Comparison of ENCODE assay signal across 13 cellular contexts in the genomic region with DNA sequence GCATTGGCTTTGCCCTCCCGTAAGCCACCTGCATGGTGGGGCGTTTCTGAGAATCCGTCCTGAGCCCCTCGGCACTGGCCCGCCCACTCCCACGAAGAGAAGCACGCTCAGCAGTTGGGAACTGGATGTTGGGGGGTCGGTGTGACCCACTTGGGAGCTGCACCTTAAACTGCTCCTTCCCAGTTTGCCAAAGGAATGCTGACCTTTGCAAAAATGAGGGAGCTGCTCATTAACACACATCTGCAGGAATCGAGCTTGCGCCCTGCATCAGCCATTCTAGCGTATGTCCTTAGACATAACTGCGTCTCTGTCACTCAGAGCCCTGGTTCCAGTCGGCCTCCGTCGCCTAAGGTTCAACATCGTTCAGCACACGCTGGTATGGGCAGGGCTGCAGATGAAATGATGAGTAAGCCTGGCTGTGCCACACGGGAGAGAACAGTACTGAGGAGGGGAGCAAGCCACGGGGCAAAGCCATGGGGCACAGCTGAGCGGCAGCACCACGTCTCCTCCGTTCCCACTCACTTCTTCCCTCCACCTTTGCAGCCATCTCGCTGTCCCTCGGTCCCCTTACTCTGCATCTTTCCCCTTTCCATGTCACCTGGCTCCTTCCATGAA. TPM values are rescaled to one million over a fixed set of nuclear protein-coding genes. Genes with fewer than 3 reads are reported as not detected.
DNase-seq lines count a peak whose midpoint lies in the region; ATAC-seq, FAIRE-seq and TF ChIP-seq lines count a peak whose summit lies in the region.
"Had no signal": no experiment of that assay in that cellular context is flagged by ENCODE, and none has a peak within 500 bp of the region (broad histone marks: within the 10 kb centered on the region; RNA-seq: fewer than 3 reads in every experiment).

No MANE protein-coding gene starts in this region.

- peak overlapping the region; percentile 14 to 31 for H3K27ac ChIP-seq in tibial artery

- POLR2A ChIA-PET in activated CD8-positive, alpha-beta T cell treated with anti-CD3 and anti-CD28 coated beads for 36 hours (lab: Charles Lee): interaction anchor here (0.5 to 6.4 kb wide), 4 partner anchors 14 to 316 kb away, joined by 3 to 65 read pairs (median 3); no protein-coding TSS in a partner anchor
- POLR2A ChIA-PET in activated CD8-positive, alpha-beta T cell treated with anti-CD3 and anti-CD28 coated beads, Interleukin-2, amount 10 ng/mL, durations not matched to agents 7 days and 5 days (lab: Charles Lee): interaction anchor here (0.6 kb wide), 1 partner anchor 517 kb away, joined by 4 read pairs; the partner anchor contains the start of gene NTMT1
- POLR2A ChIA-PET in activated naive CD8-positive, alpha-beta T cell treated with anti-CD3 and anti-CD28 coated beads, Interleukin-2, amount 10 ng/mL, durations not matched to agents 7 days and 5 days (lab: Charles Lee): interaction anchor here (0.6 to 1.0 kb wide), 5 partner anchors 12 to 1589 kb away, joined by 3 to 6 read pairs (median 3); no protein-coding TSS in a partner anchor
- POLR2A ChIA-PET in naive thymus-derived CD8-positive, alpha-beta T cell (lab: Charles Lee): interaction anchor here (1.1 kb wide), 1 partner anchor 8 kb away, joined by 4 read pairs; no protein-coding TSS in a partner anchor

- TF ChIP-seq POLR2A in GM12892 (IDR thresholded peaks at IDR 0.05; ENCODE audit: low read depth, low read length): no peak

- peak overlapping the region; percentile 27 for H3K4me3 Mint-ChIP-seq in activated CD8-positive, alpha-beta T cell treated with anti-CD3 and anti-CD28 coated beads for 36 hours
- no peak overlapping the region for H3K4me3 Mint-ChIP-seq in activated CD8-positive, alpha-beta T cell treated with anti-CD3 and anti-CD28 coated beads, Interleukin-2, amount 10 ng/mL, durations not matched to agents 7 days and 5 days
- H3K4me3 Mint-ChIP-seq in activated naive CD8-positive, alpha-beta T cell treated with anti-CD3 and anti-CD28 coated beads, Interleukin-2, amount 10 ng/mL, durations not matched to agents 7 days and 5 days: peak overlapping the region; percentile 47
- peak overlapping the region in 9 of 10 donors; percentile 44 to 78 (median 61) for H3K4me3 Mint-ChIP-seq in naive thymus-derived CD8-positive, alpha-beta T cell
- H3K4me3 Mint-ChIP-seq: activated naive CD4-positive, alpha-beta T cell treated with anti-CD3 and anti-CD28 coated beads, Interleukin-2, amount 10 ng/mL, durations not matched to agents 7 days and 5 days had no signal

- H3K4me1 Mint-ChIP-seq in activated CD8-positive, alpha-beta T cell treated with anti-CD3 and anti-CD28 coated beads for 36 hours (ENCODE audit: low read depth): peaks cover 59% of the 10 kb centered on the region
- H3K4me1 Mint-ChIP-seq in activated CD8-positive, alpha-beta T cell treated with anti-CD3 and anti-CD28 coated beads, Interleukin-2, amount 10 ng/mL, durations not matched to agents 7 days and 5 days (ENCODE audit: low read depth): peaks cover 50% of the 10 kb centered on the region
- peaks cover 35% of the 10 kb centered on the region for H3K4me1 Mint-ChIP-seq in activated naive CD8-positive, alpha-beta T cell treated with anti-CD3 and anti-CD28 coated beads, Interleukin-2, amount 10 ng/mL, durations not matched to agents 7 days and 5 days
- H3K4me1 Mint-ChIP-seq in naive thymus-derived CD8-positive, alpha-beta T cell: peaks cover 22 to 53% (median 43%) of the 10 kb centered on the region in 4 donors

- no peaks in the 10 kb centered on the region for H3K36me3 ChIP-seq in tibial artery

- no peak for DNase-seq in activated CD8-positive, alpha-beta T cell treated with anti-CD3 and anti-CD28 coated beads for 36 hours
- DNase-seq in activated CD8-positive, alpha-beta T cell treated with anti-CD3 and anti-CD28 coated beads, Interleukin-2, amount 10 ng/mL, durations not matched to agents 7 days and 5 days: no peak
- DNase-seq in activated naive CD8-positive, alpha-beta T cell treated with anti-CD3 and anti-CD28 coated beads, Interleukin-2, amount 10 ng/mL, durations not matched to agents 7 days and 5 days: no peak
- DNase-seq in naive thymus-derived CD8-positive, alpha-beta T cell: no peak
- DNase-seq in tibial artery (no peak), inferior parietal cortex (ENCODE audit: extremely low spot score) (no peak), GM12892 (ENCODE audit: insufficient read length) (no peak), DMS153 (lab: John Stamatoyannopoulos, UW) (no peak)
- DNase-seq: activated naive CD4-positive, alpha-beta T cell treated with anti-CD3 and anti-CD28 coated beads, Interleukin-2, amount 10 ng/mL, durations not matched to agents 7 days and 5 days; central memory CD4-positive, alpha-beta T cell; NCI-H2107; stimulated activated CD4-positive, alpha-beta T cell treated with anti-CD3 and anti-CD28 coated beads, Interleukin-4, amount 100 ng/mL, for 1 hour had no signal

- intact Hi-C loops in activated CD8-positive, alpha-beta T cell treated with anti-CD3 and anti-CD28 coated beads for 36 hours (cut with micrococcal nuclease): no loop called here
- intact Hi-C loops in tibial artery (cut with DNase I; ENCODE audit: low total_unique reads): no loop called here

- no peak for FAIRE-seq in GM12892 (lab: Jason Lieb, UNC)
- FAIRE-seq: A204.1 had no signal

- no peaks in the 10 kb centered on the region for H3K9me3 ChIP-seq in tibial artery

- no peak for TF ChIP-seq CTCF in activated CD8-positive, alpha-beta T cell treated with anti-CD3 and anti-CD28 coated beads for 36 hours (IDR thresholded peaks at IDR 0.05)
- no peak for TF ChIP-seq CTCF in tibial artery (IDR thresholded peaks at IDR 0.05)

- CTCF ChIA-PET in activated CD8-positive, alpha-beta T cell treated with anti-CD3 and anti-CD28 coated beads for 36 hours (lab: Charles Lee): interaction anchor here (1.1 to 3.1 kb wide), 4 partner anchors 15 to 36 kb away, joined by 4 to 19 read pairs (median 4); no protein-coding TSS in a partner anchor
- CTCF ChIA-PET in activated CD8-positive, alpha-beta T cell treated with anti-CD3 and anti-CD28 coated beads, Interleukin-2, amount 10 ng/mL, durations not matched to agents 7 days and 5 days (lab: Charles Lee): interaction anchor here (0.8 to 1.1 kb wide), 3 partner anchors 10 to 36 kb away, joined by 3 read pairs; no protein-coding TSS in a partner anchor

- H3K27me3 Mint-ChIP-seq in activated CD8-positive, alpha-beta T cell treated with anti-CD3 and anti-CD28 coated beads for 36 hours: peaks cover 24% of the 10 kb centered on the region
- peaks cover 25% of the 10 kb centered on the region for H3K27me3 Mint-ChIP-seq in activated CD8-positive, alpha-beta T cell treated with anti-CD3 and anti-CD28 coated beads, Interleukin-2, amount 10 ng/mL, durations not matched to agents 7 days and 5 days (ENCODE audit: low read depth)
- peaks cover 38% of the 10 kb centered on the region for H3K27me3 Mint-ChIP-seq in activated naive CD8-positive, alpha-beta T cell treated with anti-CD3 and anti-CD28 coated beads, Interleukin-2, amount 10 ng/mL, durations not matched to agents 7 days and 5 days
- H3K27me3 Mint-ChIP-seq in naive thymus-derived CD8-positive, alpha-beta T cell: peaks cover 6 to 31% (median 19%) of the 10 kb centered on the region in 5 donors

- H3K27me3 ChIP-seq in tibial artery: no peaks in the 10 kb centered on the region

- no peaks in the 10 kb centered on the region for H3K36me3 Mint-ChIP-seq in activated CD8-positive, alpha-beta T cell treated with anti-CD3 and anti-CD28 coated beads for 36 hours (ENCODE audit: low read depth)
- H3K36me3 Mint-ChIP-seq in activated CD8-positive, alpha-beta T cell treated with anti-CD3 and anti-CD28 coated beads, Interleukin-2, amount 10 ng/mL, durations not matched to agents 7 days and 5 days (ENCODE audit: low read depth): peaks cover 12% of the 10 kb centered on the region
- no peaks in the 10 kb centered on the region for H3K36me3 Mint-ChIP-seq in activated naive CD8-positive, alpha-beta T cell treated with anti-CD3 and anti-CD28 coated beads, Interleukin-2, amount 10 ng/mL, durations not matched to agents 7 days and 5 days
- H3K36me3 Mint-ChIP-seq in naive thymus-derived CD8-positive, alpha-beta T cell: no peaks in the 10 kb centered on the region
- H3K36me3 Mint-ChIP-seq: activated naive CD4-positive, alpha-beta T cell treated with anti-CD3 and anti-CD28 coated beads, Interleukin-2, amount 10 ng/mL, durations not matched to agents 7 days and 5 days had no signal

- ATAC-seq in activated CD8-positive, alpha-beta T cell treated with anti-CD3 and anti-CD28 coated beads for 36 hours: no peak
- ATAC-seq in activated CD8-positive, alpha-beta T cell treated with anti-CD3 and anti-CD28 coated beads, Interleukin-2, amount 10 ng/mL, durations not matched to agents 7 days and 5 days: no peak
- ATAC-seq in activated naive CD8-positive, alpha-beta T cell treated with anti-CD3 and anti-CD28 coated beads, Interleukin-2, amount 10 ng/mL, durations not matched to agents 7 days and 5 days (ENCODE audit: low read depth): peak; percentile 5
- peak in 1 of 2 donors; percentile 21 for ATAC-seq in naive thymus-derived CD8-positive, alpha-beta T cell

- H3K27ac Mint-ChIP-seq in activated CD8-positive, alpha-beta T cell treated with anti-CD3 and anti-CD28 coated beads for 36 hours: no peak overlapping the region
- no peak overlapping the region for H3K27ac Mint-ChIP-seq in activated CD8-positive, alpha-beta T cell treated with anti-CD3 and anti-CD28 coated beads, Interleukin-2, amount 10 ng/mL, durations not matched to agents 7 days and 5 days
- H3K27ac Mint-ChIP-seq in activated naive CD8-positive, alpha-beta T cell treated with anti-CD3 and anti-CD28 coated beads, Interleukin-2, amount 10 ng/mL, durations not matched to agents 7 days and 5 days: no peak overlapping the region
- H3K27ac Mint-ChIP-seq in naive thymus-derived CD8-positive, alpha-beta T cell: peak overlapping the region in 5 of 10 donors; percentile 19 to 56 (median 27)
- H3K27ac Mint-ChIP-seq: activated naive CD4-positive, alpha-beta T cell treated with anti-CD3 and anti-CD28 coated beads, Interleukin-2, amount 10 ng/mL, durations not matched to agents 7 days and 5 days had no signal

- H3K4me3 ChIP-seq in tibial artery: no peak overlapping the region

- peaks cover 0 to 35% (median 22%) of the 10 kb centered on the region in 4 donors for H3K4me1 ChIP-seq in tibial artery

- H3K9me3 Mint-ChIP-seq in activated CD8-positive, alpha-beta T cell treated with anti-CD3 and anti-CD28 coated beads for 36 hours: no peaks in the 10 kb centered on the region
- no peaks in the 10 kb centered on the region for H3K9me3 Mint-ChIP-seq in activated CD8-positive, alpha-beta T cell treated with anti-CD3 and anti-CD28 coated beads, Interleukin-2, amount 10 ng/mL, durations not matched to agents 7 days and 5 days (ENCODE audit: insufficient read depth)
- H3K9me3 Mint-ChIP-seq in activated naive CD8-positive, alpha-beta T cell treated with anti-CD3 and anti-CD28 coated beads, Interleukin-2, amount 10 ng/mL, durations not matched to agents 7 days and 5 days: no peaks in the 10 kb centered on the region
- no peaks in the 10 kb centered on the region for H3K9me3 Mint-ChIP-seq in naive thymus-derived CD8-positive, alpha-beta T cell
- H3K9me3 Mint-ChIP-seq: activated naive CD4-positive, alpha-beta T cell treated with anti-CD3 and anti-CD28 coated beads, Interleukin-2, amount 10 ng/mL, durations not matched to agents 7 days and 5 days had no signal

RNA-seq across cellular contexts. Expression of gene NCS1, which starts 28.8 kb away (rescaled TPM):
- 10 to 100 TPM; 21.2 to 21.3 TPM for total RNA-seq in activated CD8-positive, alpha-beta T cell treated with anti-CD3 and anti-CD28 coated beads for 36 hours
- 1 to 10 TPM; 3.3 TPM for total RNA-seq in activated CD8-positive, alpha-beta T cell treated with anti-CD3 and anti-CD28 coated beads, Interleukin-2, amount 10 ng/mL, durations not matched to agents 7 days and 5 days
- total RNA-seq in activated naive CD8-positive, alpha-beta T cell treated with anti-CD3 and anti-CD28 coated beads, Interleukin-2, amount 10 ng/mL, durations not matched to agents 7 days and 5 days: 1 to 10 TPM; 1.1 to 1.4 TPM
- total RNA-seq in naive thymus-derived CD8-positive, alpha-beta T cell: not detected
- polyA plus RNA-seq in naive thymus-derived CD8-positive, alpha-beta T cell: under 1 TPM in 1 of 3 donors, not detected in 2; 0.30 TPM
- not detected for polyA plus RNA-seq in GM12892 (2012; ENCODE audit: missing spikeins)

Comparison
In these comparisons a context has a peak if more than half of its experiments do, and no peak if none do; other contexts are left out.
1. RNA of gene NCS1, which starts 28.8 kb away (total RNA-seq): 21.2 to 21.3 TPM in activated CD8-positive, alpha-beta T cell treated with anti-CD3 and anti-CD28 coated beads for 36 hours; 3.3 TPM in activated CD8-positive, alpha-beta T cell treated with anti-CD3 and anti-CD28 coated beads, Interleukin-2, amount 10 ng/mL, durations not matched to agents 7 days and 5 days, 1.1 to 1.4 TPM in activated naive CD8-positive, alpha-beta T cell treated with anti-CD3 and anti-CD28 coated beads, Interleukin-2, amount 10 ng/mL, durations not matched to agents 7 days and 5 days and not detected in naive thymus-derived CD8-positive, alpha-beta T cell; every median in the first group is over 4 times any median in the second.